ENCODE assay signal across 9 cellular contexts in the genomic region with DNA sequence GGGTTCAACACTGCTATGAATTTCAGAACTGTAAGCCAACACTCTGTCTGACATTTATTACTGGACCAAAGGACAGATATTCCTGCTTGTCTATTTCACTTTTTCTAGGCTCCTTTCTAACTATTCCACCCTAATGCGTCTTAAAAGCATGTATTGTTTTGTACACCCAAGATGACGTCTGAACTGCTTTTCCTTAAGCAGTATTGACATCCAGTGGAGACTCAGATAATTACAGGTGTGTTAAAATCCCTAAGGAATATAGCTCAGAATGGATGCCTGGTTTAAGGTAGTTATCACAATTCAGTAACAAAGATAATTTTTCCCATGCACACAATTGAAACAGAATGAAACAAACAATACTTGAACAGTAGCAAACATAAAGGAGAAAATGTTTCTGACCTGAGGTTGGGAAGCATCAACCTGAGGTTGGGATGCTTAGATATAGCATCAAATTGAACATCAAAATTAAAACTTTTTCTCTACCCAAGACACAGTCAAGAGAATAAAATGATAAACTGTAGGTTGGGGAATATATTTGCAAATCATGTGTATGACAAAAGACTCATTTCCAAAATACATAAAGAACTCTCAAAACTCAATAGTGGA.
A peak's percentile ranks its signal among the peaks of the same experiment; 100 is the strongest.
DNase-seq lines count a peak whose midpoint lies in the region; ATAC-seq and TF ChIP-seq lines count a peak whose summit lies in the region.
"Had no signal": no experiment of that assay in that cellular context is flagged by ENCODE, and none has a peak within 500 bp of the region (broad histone marks: within the 10 kb centered on the region; RNA-seq: fewer than 3 reads in every experiment).

No MANE protein-coding gene starts in this region.

- H3K27ac ChIP-seq in breast epithelium (no peak overlapping the region), right lobe of liver (no peak overlapping the region)
- H3K27ac ChIP-seq: parathyroid adenoma had no signal

- H3K4me1 Mint-ChIP-seq in activated T-helper 2 cell treated with anti-CD3 and anti-CD28 coated beads, Interferon-gamma antibody, Interleukin-2, Interleukin-4, amounts not matched to agents 10 μg/mL and 5 μg/mL and 100 μg/mL, durations not matched to agents 14 hours and 24 hours and 36 hours (ENCODE audit: low read depth) = peaks cover 3% of the 10 kb centered on the region

- H3K4me3 Mint-ChIP-seq in activated T-helper 2 cell treated with anti-CD3 and anti-CD28 coated beads, Interferon-gamma antibody, Interleukin-2, Interleukin-4, amounts not matched to agents 10 μg/mL and 5 μg/mL and 100 μg/mL, durations not matched to agents 14 hours and 24 hours and 36 hours (ENCODE audit: low read depth) = no peak overlapping the region

- TF ChIP-seq POLR2A in breast epithelium (IDR thresholded peaks at IDR 0.05) (no peak), right lobe of liver (IDR thresholded peaks at IDR 0.05) (no peak)

- 15% methylated on average over 2 of the region's 2 CpGs for WGBS in right lobe of liver (ENCODE audit: insufficient coverage, low coverage, low lambda C conversion rate, missing lambda C conversion rate)

- H3K4me3 ChIP-seq in breast epithelium (no peak overlapping the region), right lobe of liver (no peak overlapping the region)

- peak; percentile 8 for DNase-seq in AG08396 (ENCODE audit: low spot score)
- DNase-seq in M059J (ENCODE audit: low read depth) = peak; percentile 41
- DNase-seq in breast epithelium (ENCODE audit: low spot score in 2 of 2) = no peak
- no peak for DNase-seq in right lobe of liver
- DNase-seq in activated T-helper 2 cell treated with anti-CD3 and anti-CD28 coated beads, Interferon-gamma antibody, Interleukin-2, Interleukin-4, amounts not matched to agents 10 μg/mL and 5 μg/mL and 100 μg/mL, durations not matched to agents 14 hours and 24 hours and 36 hours (ENCODE audit: low spot score) = no peak
- no peak for DNase-seq in posterior vena cava (ENCODE audit: low spot score)

- H3K27me3 Mint-ChIP-seq in activated T-helper 2 cell treated with anti-CD3 and anti-CD28 coated beads, Interferon-gamma antibody, Interleukin-2, Interleukin-4, amounts not matched to agents 10 μg/mL and 5 μg/mL and 100 μg/mL, durations not matched to agents 14 hours and 24 hours and 36 hours (ENCODE audit: low read depth) = no peaks in the 10 kb centered on the region

- H3K36me3 ChIP-seq in breast epithelium (no peaks in the 10 kb centered on the region), right lobe of liver (no peaks in the 10 kb centered on the region)

- intact Hi-C loops in breast epithelium (cut with DNase I; ENCODE audit: low total_unique reads) = loop anchor here (10.0 kb wide), 1 partner anchor 279 kb away; no protein-coding TSS in a partner anchor
- intact Hi-C loops in right lobe of liver (cut with DNase I) = no loop called here
- intact Hi-C loops in activated T-helper 2 cell treated with anti-CD3 and anti-CD28 coated beads, Interferon-gamma antibody, Interleukin-2, Interleukin-4, amounts not matched to agents 10 μg/mL and 5 μg/mL and 100 μg/mL, durations not matched to agents 14 hours and 24 hours and 36 hours (cut with micrococcal nuclease) = no loop called here
- intact Hi-C loops in posterior vena cava (cut with DNase I) = no loop called here

- peak; percentile 39 to 66 (median 64) for TF ChIP-seq CTCF in breast epithelium (IDR thresholded peaks at IDR 0.05)
- TF ChIP-seq CTCF in right lobe of liver (IDR thresholded peaks at IDR 0.05) = peak; percentile 25 to 35 (median 32)

- H3K9me3 ChIP-seq in breast epithelium (no peaks in the 10 kb centered on the region), right lobe of liver (no peaks in the 10 kb centered on the region)

- no peaks in the 10 kb centered on the region for H3K9me3 Mint-ChIP-seq in activated T-helper 2 cell treated with anti-CD3 and anti-CD28 coated beads, Interferon-gamma antibody, Interleukin-2, Interleukin-4, amounts not matched to agents 10 μg/mL and 5 μg/mL and 100 μg/mL, durations not matched to agents 14 hours and 24 hours and 36 hours

- ATAC-seq in right lobe of liver (peak in 3 of 4 donors; percentile 33 to 49 (median 46)), HG03159 (IDR thresholded peaks at IDR 0.05; ENCODE audit: unreplicated experiment) (no peak), HG02623 (IDR thresholded peaks at IDR 0.05; ENCODE audit: unreplicated experiment) (no peak)

- H3K36me3 Mint-ChIP-seq in activated T-helper 2 cell treated with anti-CD3 and anti-CD28 coated beads, Interferon-gamma antibody, Interleukin-2, Interleukin-4, amounts not matched to agents 10 μg/mL and 5 μg/mL and 100 μg/mL, durations not matched to agents 14 hours and 24 hours and 36 hours (ENCODE audit: low read depth) = no peaks in the 10 kb centered on the region

- no peak overlapping the region for H3K27ac Mint-ChIP-seq in activated T-helper 2 cell treated with anti-CD3 and anti-CD28 coated beads, Interferon-gamma antibody, Interleukin-2, Interleukin-4, amounts not matched to agents 10 μg/mL and 5 μg/mL and 100 μg/mL, durations not matched to agents 14 hours and 24 hours and 36 hours

- H3K27me3 ChIP-seq in breast epithelium = no peaks in the 10 kb centered on the region
- H3K27me3 ChIP-seq in right lobe of liver = no peaks in the 10 kb centered on the region

- H3K4me1 ChIP-seq in breast epithelium (no peaks in the 10 kb centered on the region), right lobe of liver (no peaks in the 10 kb centered on the region)
- H3K4me1 ChIP-seq: parathyroid adenoma had no signal

Comparison
In these comparisons a context has a peak if more than half of its experiments do, and no peak if none do; other contexts are left out.
1. DNase-seq: peak in AG08396 (single experiment) and M059J (single experiment); none in breast epithelium (0 of 2), right lobe of liver (0 of 3), activated T-helper 2 cell treated with anti-CD3 and anti-CD28 coated beads, Interferon-gamma antibody, Interleukin-2, Interleukin-4, amounts not matched to agents 10 μg/mL and 5 μg/mL and 100 μg/mL, durations not matched to agents 14 hours and 24 hours and 36 hours (single experiment) and posterior vena cava (single experiment).
2. ATAC-seq: peak in right lobe of liver (3 of 4); none in HG03159 (single experiment) and HG02623 (single experiment).